In the genomic region with DNA sequence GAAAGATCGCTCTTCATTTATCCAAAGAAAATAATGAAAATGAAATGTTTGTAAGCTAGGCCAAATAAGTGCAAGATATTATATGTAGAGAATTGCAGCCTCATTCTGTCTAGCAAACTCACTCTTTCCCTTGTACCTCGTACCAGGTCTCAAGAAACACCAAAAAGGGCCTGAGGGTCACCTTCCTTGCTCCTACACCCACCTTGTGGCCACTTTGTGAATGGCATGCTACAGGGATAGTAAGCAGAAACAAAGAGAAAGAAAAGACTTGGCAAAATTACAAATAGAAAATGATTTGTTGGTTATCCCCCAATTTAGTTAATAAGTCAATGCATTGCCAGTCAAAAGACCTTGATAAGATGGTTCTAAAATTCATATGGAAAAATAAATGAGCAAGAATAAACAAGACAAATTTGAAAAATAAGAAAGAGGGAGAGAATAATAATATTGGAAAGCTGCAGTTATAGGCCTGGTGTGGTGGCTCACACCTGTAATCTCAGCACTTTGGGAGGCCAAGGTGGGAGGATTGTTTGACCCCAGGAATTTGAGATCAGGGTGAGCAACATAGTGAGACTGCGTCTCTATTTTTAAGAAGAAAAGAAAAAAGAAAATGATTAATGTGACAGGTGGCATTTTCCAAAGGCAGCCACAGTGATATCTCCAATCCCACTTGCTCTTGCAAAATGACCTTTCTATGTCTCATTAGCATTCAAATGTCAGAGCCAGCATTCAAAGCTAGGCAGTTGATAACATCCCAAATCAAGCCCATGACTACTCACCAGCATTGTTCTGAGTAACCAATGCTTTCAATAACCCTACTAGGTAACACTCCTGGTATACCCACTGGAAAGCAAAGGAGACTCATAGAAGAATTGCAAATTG, we compare ENCODE assay signal across 9 cellular contexts. TPM values are rescaled to one million over a fixed set of nuclear protein-coding genes. Genes with fewer than 3 reads are reported as not detected.
DNase-seq lines count a peak whose midpoint lies in the region; ATAC-seq and TF ChIP-seq lines count a peak whose summit lies in the region.
"Had no signal": no experiment of that assay in that cellular context is flagged by ENCODE, and none has a peak within 500 bp of the region (broad histone marks: within the 10 kb centered on the region; RNA-seq: fewer than 3 reads in every experiment).

No MANE protein-coding gene starts in this region.

- H3K27ac ChIP-seq in coronary artery (no peak overlapping the region), lung (ENCODE audit: low read depth in 1 of 2, low read length in 1 of 2) (no peak overlapping the region)

- DNase-seq in NCI-H446 treated with DMSO at 0.1 percent for 48 hours (lab: John Stamatoyannopoulos, UW) (peak; percentile 26), coronary artery (ENCODE audit: low spot score) (no peak), lung (ENCODE audit: low spot score) (peak; percentile 77)
- peak; percentile 71 to 78 for DNase-seq in activated CD4-positive, alpha-beta T cell treated with anti-CD3 and anti-CD28 coated beads for 4 hours
- DNase-seq in stimulated activated CD8-positive, alpha-beta memory T cell treated with anti-CD3 and anti-CD28 coated beads, Interleukin-2, amount 100 ng/mL, for 48 hours (ENCODE audit: low read depth in 2 of 2): peak; percentile 45 to 61

- H3K4me1 ChIP-seq in lung (ENCODE audit: control insufficient read depth in 2 of 2, insufficient read depth in 2 of 2, low read length in 2 of 2): peaks cover 0 to 15% of the 10 kb centered on the region in 2 donors

- ATAC-seq in HG03175 (IDR thresholded peaks at IDR 0.05; ENCODE audit: unreplicated experiment) (peak; percentile 47), lung (ENCODE audit: insufficient read depth, low FRiP score) (peak; percentile 65), HG03457 (IDR thresholded peaks at IDR 0.05; ENCODE audit: unreplicated experiment) (no peak)

- no peaks in the 10 kb centered on the region for H3K9me3 ChIP-seq in lung (ENCODE audit: control insufficient read depth in 2 of 2, insufficient read depth in 1 of 2, low read length in 1 of 2)

- H3K4me3 ChIP-seq in coronary artery (no peak overlapping the region), lung (no peak overlapping the region)

- no peaks in the 10 kb centered on the region for H3K36me3 ChIP-seq in lung (ENCODE audit: control insufficient read depth in 2 of 2, insufficient read depth in 2 of 2, low read length in 2 of 2)

- no peaks in the 10 kb centered on the region for H3K27me3 ChIP-seq in lung (ENCODE audit: control insufficient read depth, insufficient read depth)

- WGBS in lung, 2 donors: 68% methylated on average over 3 of the region's 3 CpGs

- peak; percentile 71 for TF ChIP-seq CTCF in GM12801 (IDR thresholded peaks at IDR 0.05; ENCODE audit: extremely low read depth, insufficient read length)
- peak; percentile 75 for TF ChIP-seq CTCF in coronary artery (IDR thresholded peaks at IDR 0.05)
- peak; percentile 93 for TF ChIP-seq CTCF in lung (IDR thresholded peaks at IDR 0.05; ENCODE audit: control extremely low read depth, extremely low read depth)

RNA-seq across cellular contexts. Expression of gene BMP10, which starts 38.8 kb away (rescaled TPM):
- total RNA-seq in lung: under 1 TPM in 1 of 2 donors, not detected in 1; 0.31 TPM
- not detected for polyA plus RNA-seq in lung
- total RNA-seq: skeletal muscle tissue had no signal

RNA-seq across cellular contexts. Expression of gene GKN2, which starts 42.7 kb away (rescaled TPM):
- total RNA-seq in lung: 100 to 1,000 TPM in 1 of 2 donors, 1 to 10 TPM in 1; 3.4 to 103 TPM
- 100 to 1,000 TPM; 101 to 429 TPM for polyA plus RNA-seq in lung
- total RNA-seq: skeletal muscle tissue had no signal
